Comparison of ENCODE assay signal across 17 cellular contexts in genomic region chr5:79297661-79298060, GRCh38.
A peak's percentile ranks its signal among the peaks of the same experiment; 100 is the strongest.
DNase-seq lines count a peak whose midpoint lies in the region; ATAC-seq and TF ChIP-seq lines count a peak whose summit lies in the region.
"Had no signal": no experiment of that assay in that cellular context is flagged by ENCODE, and none has a peak within 500 bp of the region (broad histone marks: within the 10 kb centered on the region; RNA-seq: fewer than 3 reads in every experiment).

No MANE protein-coding gene starts in this region.

- no peak for TF ChIP-seq CTCF in ovary (IDR thresholded peaks at IDR 0.05)

- H3K27me3 ChIP-seq in ovary = no peaks in the 10 kb centered on the region
- H3K27me3 ChIP-seq: gastrocnemius medialis, transverse colon had no signal

- no peak overlapping the region for H3K4me3 ChIP-seq in ovary
- H3K4me3 ChIP-seq: gastrocnemius medialis, transverse colon had no signal

- no peaks in the 10 kb centered on the region for H3K36me3 ChIP-seq in ovary

- TF ChIP-seq POLR2A in ovary (IDR thresholded peaks at IDR 0.05) = no peak

- H3K4me3 Mint-ChIP-seq in activated T-helper 2 cell treated with anti-CD3 and anti-CD28 coated beads, Interferon-gamma antibody, Interleukin-2, Interleukin-4, amounts not matched to agents 10 μg/mL and 5 μg/mL and 100 μg/mL, durations not matched to agents 14 hours and 24 hours and 36 hours (ENCODE audit: low read depth) = no peak overlapping the region
- H3K4me3 Mint-ChIP-seq: activated CD4-positive, alpha-beta memory T cell treated with anti-CD3 and anti-CD28 coated beads, Interleukin-2, amount 10 ng/mL, durations not matched to agents 7 days and 5 days; brain had no signal

- peaks cover 4% of the 10 kb centered on the region for H3K36me3 Mint-ChIP-seq in activated T-helper 2 cell treated with anti-CD3 and anti-CD28 coated beads, Interferon-gamma antibody, Interleukin-2, Interleukin-4, amounts not matched to agents 10 μg/mL and 5 μg/mL and 100 μg/mL, durations not matched to agents 14 hours and 24 hours and 36 hours (ENCODE audit: low read depth)

- ATAC-seq in GM18858 (IDR thresholded peaks at IDR 0.05; ENCODE audit: unreplicated experiment) = no peak
- ATAC-seq: gastrocnemius medialis had no signal

- 80 to 83% (median 81%) methylated on average over 4 of the region's 4 CpGs for WGBS in ovary, 3 donors

- H3K4me1 ChIP-seq in ovary (ENCODE audit: insufficient read depth) = no peaks in the 10 kb centered on the region
- H3K4me1 ChIP-seq: transverse colon had no signal

- peak; percentile 78 for DNase-seq in DMS79 (lab: John Stamatoyannopoulos, UW)
- peak; percentile 45 for DNase-seq in M059J (ENCODE audit: low read depth)
- DNase-seq in astrocyte of the hippocampus (ENCODE audit: low read depth, low spot score) = peak; percentile 77
- DNase-seq in left kidney (ENCODE audit: low read depth, low spot score) = peak; percentile 5
- no peak for DNase-seq in ovary
- DNase-seq in activated T-helper 2 cell treated with anti-CD3 and anti-CD28 coated beads, Interferon-gamma antibody, Interleukin-2, Interleukin-4, amounts not matched to agents 10 μg/mL and 5 μg/mL and 100 μg/mL, durations not matched to agents 14 hours and 24 hours and 36 hours (ENCODE audit: low spot score) = no peak
- no peak for DNase-seq in NCI-H1105 (lab: John Stamatoyannopoulos, UW)
- DNase-seq: activated CD4-positive, alpha-beta memory T cell treated with anti-CD3 and anti-CD28 coated beads, Interleukin-2, amount 10 ng/mL, durations not matched to agents 7 days and 5 days; effector memory CD4-positive, alpha-beta T cell; gastrocnemius medialis; NCI-H526; SHP77 treated with DMSO at 0.1 percent for 48 hours; stimulated activated CD8-positive, alpha-beta memory T cell treated with anti-CD3 and anti-CD28 coated beads, Interleukin-4, amount 100 ng/mL, for 48 hours; T1000; transverse colon had no signal

- no peak overlapping the region for H3K27ac ChIP-seq in ovary
- H3K27ac ChIP-seq: gastrocnemius medialis, transverse colon had no signal

- no peak overlapping the region for H3K27ac Mint-ChIP-seq in activated T-helper 2 cell treated with anti-CD3 and anti-CD28 coated beads, Interferon-gamma antibody, Interleukin-2, Interleukin-4, amounts not matched to agents 10 μg/mL and 5 μg/mL and 100 μg/mL, durations not matched to agents 14 hours and 24 hours and 36 hours
- H3K27ac Mint-ChIP-seq: activated CD4-positive, alpha-beta memory T cell treated with anti-CD3 and anti-CD28 coated beads, Interleukin-2, amount 10 ng/mL, durations not matched to agents 7 days and 5 days had no signal

- no peak for TF ChIP-seq EP300 in ovary (IDR thresholded peaks at IDR 0.05)

- H3K9me3 Mint-ChIP-seq in activated T-helper 2 cell treated with anti-CD3 and anti-CD28 coated beads, Interferon-gamma antibody, Interleukin-2, Interleukin-4, amounts not matched to agents 10 μg/mL and 5 μg/mL and 100 μg/mL, durations not matched to agents 14 hours and 24 hours and 36 hours = no peaks in the 10 kb centered on the region
- H3K9me3 Mint-ChIP-seq: activated CD4-positive, alpha-beta memory T cell treated with anti-CD3 and anti-CD28 coated beads, Interleukin-2, amount 10 ng/mL, durations not matched to agents 7 days and 5 days; brain had no signal

- no peaks in the 10 kb centered on the region for H3K27me3 Mint-ChIP-seq in activated T-helper 2 cell treated with anti-CD3 and anti-CD28 coated beads, Interferon-gamma antibody, Interleukin-2, Interleukin-4, amounts not matched to agents 10 μg/mL and 5 μg/mL and 100 μg/mL, durations not matched to agents 14 hours and 24 hours and 36 hours (ENCODE audit: low read depth)
- H3K27me3 Mint-ChIP-seq: activated CD4-positive, alpha-beta memory T cell treated with anti-CD3 and anti-CD28 coated beads, Interleukin-2, amount 10 ng/mL, durations not matched to agents 7 days and 5 days; brain had no signal

- intact Hi-C loops in ovary (cut with DNase I) = no loop called here
- intact Hi-C loops in activated T-helper 2 cell treated with anti-CD3 and anti-CD28 coated beads, Interferon-gamma antibody, Interleukin-2, Interleukin-4, amounts not matched to agents 10 μg/mL and 5 μg/mL and 100 μg/mL, durations not matched to agents 14 hours and 24 hours and 36 hours (cut with micrococcal nuclease) = no loop called here

- H3K4me1 Mint-ChIP-seq in activated T-helper 2 cell treated with anti-CD3 and anti-CD28 coated beads, Interferon-gamma antibody, Interleukin-2, Interleukin-4, amounts not matched to agents 10 μg/mL and 5 μg/mL and 100 μg/mL, durations not matched to agents 14 hours and 24 hours and 36 hours (ENCODE audit: low read depth) = no peaks in the 10 kb centered on the region
- H3K4me1 Mint-ChIP-seq: activated CD4-positive, alpha-beta memory T cell treated with anti-CD3 and anti-CD28 coated beads, Interleukin-2, amount 10 ng/mL, durations not matched to agents 7 days and 5 days; brain had no signal

- H3K9me3 ChIP-seq in ovary = no peaks in the 10 kb centered on the region
- H3K9me3 ChIP-seq: gastrocnemius medialis, transverse colon had no signal

Comparison
In these comparisons a context has a peak if more than half of its experiments do, and no peak if none do; other contexts are left out.
1. DNase-seq: peak in DMS79 (single experiment), M059J (single experiment), astrocyte of the hippocampus (single experiment) and left kidney (single experiment); none in ovary (0 of 5), activated T-helper 2 cell treated with anti-CD3 and anti-CD28 coated beads, Interferon-gamma antibody, Interleukin-2, Interleukin-4, amounts not matched to agents 10 μg/mL and 5 μg/mL and 100 μg/mL, durations not matched to agents 14 hours and 24 hours and 36 hours (single experiment) and NCI-H1105 (single experiment).